ENCODE assay signal across 1 cellular context in the genomic region with DNA sequence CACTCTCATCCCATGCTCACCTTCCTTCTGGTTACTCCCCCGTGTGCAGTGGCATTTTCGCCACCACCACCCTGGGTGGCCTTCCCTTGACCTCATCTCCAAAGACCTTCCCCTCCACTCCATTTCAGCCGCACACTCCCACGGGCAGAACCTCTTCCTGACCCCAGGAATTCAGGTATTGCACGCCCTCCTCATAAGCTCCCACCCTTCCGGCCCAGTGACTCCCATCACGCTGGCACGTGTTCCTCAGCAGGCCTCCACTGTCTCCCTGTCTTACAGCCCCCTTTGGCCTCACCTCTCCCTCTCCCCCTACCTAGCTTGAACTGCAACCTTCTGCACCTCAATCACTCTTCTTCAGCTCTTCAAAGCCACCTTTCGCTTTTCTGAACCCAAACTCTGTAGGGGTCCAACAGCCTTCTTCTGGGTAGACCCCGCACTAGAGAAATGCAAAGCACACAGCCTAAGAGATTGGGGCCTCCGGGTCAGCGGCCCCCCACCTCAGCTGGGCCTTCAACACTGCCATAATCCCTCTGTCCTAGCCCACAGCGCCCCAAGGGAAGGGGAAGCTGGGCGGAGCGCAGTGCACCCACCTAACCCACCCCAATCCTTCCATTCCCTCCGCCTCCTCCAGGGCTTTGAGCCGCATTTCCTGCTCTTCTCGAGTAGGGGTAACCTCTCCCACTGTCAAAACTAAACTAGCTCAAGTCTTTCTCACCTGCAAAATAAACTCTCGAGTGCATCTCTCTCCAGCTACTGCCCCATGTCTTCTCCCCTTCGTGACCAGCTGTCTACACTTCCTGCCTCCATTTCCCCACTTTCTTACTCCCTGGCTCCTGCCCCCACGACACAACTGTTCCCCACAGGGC.
TF ChIP-seq lines count a peak whose summit lies in the region.

No MANE protein-coding gene starts in this region.

TF ChIP-seq in neural cell, 6 proteins besides CTCF, POLR2A, EP300 and RAD21:
- TF ChIP-seq, protein P1, sequence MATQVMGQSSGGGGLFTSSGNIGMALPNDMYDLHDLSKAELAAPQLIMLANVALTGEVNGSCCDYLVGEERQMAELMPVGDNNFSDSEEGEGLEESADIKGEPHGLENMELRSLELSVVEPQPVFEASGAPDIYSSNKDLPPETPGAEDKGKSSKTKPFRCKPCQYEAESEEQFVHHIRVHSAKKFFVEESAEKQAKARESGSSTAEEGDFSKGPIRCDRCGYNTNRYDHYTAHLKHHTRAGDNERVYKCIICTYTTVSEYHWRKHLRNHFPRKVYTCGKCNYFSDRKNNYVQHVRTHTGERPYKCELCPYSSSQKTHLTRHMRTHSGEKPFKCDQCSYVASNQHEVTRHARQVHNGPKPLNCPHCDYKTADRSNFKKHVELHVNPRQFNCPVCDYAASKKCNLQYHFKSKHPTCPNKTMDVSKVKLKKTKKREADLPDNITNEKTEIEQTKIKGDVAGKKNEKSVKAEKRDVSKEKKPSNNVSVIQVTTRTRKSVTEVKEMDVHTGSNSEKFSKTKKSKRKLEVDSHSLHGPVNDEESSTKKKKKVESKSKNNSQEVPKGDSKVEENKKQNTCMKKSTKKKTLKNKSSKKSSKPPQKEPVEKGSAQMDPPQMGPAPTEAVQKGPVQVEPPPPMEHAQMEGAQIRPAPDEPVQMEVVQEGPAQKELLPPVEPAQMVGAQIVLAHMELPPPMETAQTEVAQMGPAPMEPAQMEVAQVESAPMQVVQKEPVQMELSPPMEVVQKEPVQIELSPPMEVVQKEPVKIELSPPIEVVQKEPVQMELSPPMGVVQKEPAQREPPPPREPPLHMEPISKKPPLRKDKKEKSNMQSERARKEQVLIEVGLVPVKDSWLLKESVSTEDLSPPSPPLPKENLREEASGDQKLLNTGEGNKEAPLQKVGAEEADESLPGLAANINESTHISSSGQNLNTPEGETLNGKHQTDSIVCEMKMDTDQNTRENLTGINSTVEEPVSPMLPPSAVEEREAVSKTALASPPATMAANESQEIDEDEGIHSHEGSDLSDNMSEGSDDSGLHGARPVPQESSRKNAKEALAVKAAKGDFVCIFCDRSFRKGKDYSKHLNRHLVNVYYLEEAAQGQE (IDR thresholded peaks at IDR 0.05; ENCODE audit: borderline replicate concordance): no peak
- no peak for TF ChIP-seq EZH2 (IDR thresholded peaks at IDR 0.05; ENCODE audit: borderline replicate concordance, insufficient read depth, low read length, poor library complexity, severe bottlenecking)
- no peak for TF ChIP-seq POLR2AphosphoS5 (IDR thresholded peaks at IDR 0.05)
- TF ChIP-seq MXI1 (conservative IDR thresholded peaks at IDR 0.05; ENCODE audit: poor library complexity, severe bottlenecking): no peak
- no peak for TF ChIP-seq SMC3 (conservative IDR thresholded peaks at IDR 0.05; ENCODE audit: poor library complexity)
- no peak for TF ChIP-seq TAF1 (IDR thresholded peaks at IDR 0.05; ENCODE audit: low read depth)
